Comparison of ENCODE assay signal across 8 cellular contexts in the genomic region with DNA sequence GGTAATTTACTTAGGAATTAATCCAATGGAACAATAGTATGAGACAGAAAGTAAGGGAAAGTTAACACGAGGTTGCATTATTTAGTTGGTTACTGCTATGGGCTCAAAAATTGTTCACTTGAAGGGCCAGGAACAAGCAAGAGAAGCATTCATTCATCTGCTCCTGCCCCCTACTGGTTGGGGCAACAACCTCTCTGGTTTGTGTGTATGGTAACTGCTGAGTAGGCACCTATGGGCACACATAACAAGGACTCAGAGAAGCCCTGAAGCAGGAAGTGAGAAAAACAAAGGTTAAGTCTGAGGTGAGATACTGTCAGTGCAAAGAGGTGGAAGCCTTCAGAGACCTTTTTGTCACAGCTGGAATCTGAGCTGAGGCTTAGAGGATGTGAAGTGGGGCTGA. TPM values are rescaled to one million over a fixed set of nuclear protein-coding genes. Genes with fewer than 3 reads are reported as not detected.
DNase-seq lines count a peak whose midpoint lies in the region; ATAC-seq and TF ChIP-seq lines count a peak whose summit lies in the region.

No MANE protein-coding gene starts in this region.

- no peaks in the 10 kb centered on the region for H4K20me1 ChIP-seq in fibroblast of lung (ENCODE audit: control insufficient read depth, extremely low read depth, insufficient read depth, low read length)

- H3K27me3 ChIP-seq in fibroblast of lung (ENCODE audit: control insufficient read depth, insufficient read depth, low read length): peaks cover 7% of the 10 kb centered on the region

- no peak overlapping the region for H3K27ac Mint-ChIP-seq in mesothelial cell of epicardium

- no peak overlapping the region for H3K4me2 ChIP-seq in fibroblast of lung (ENCODE audit: extremely low read depth, insufficient read depth, low read length)

- H3K4me1 ChIP-seq in fibroblast of lung (ENCODE audit: control insufficient read depth, extremely low read depth, insufficient read depth, low read length): no peaks in the 10 kb centered on the region

- TF ChIP-seq CTCF in fibroblast of lung (conservative IDR thresholded peaks at IDR 0.05 in 1 of 2, IDR thresholded peaks at IDR 0.05 in 1 of 2; ENCODE audit: low read depth in 1 of 2, low read length in 2 of 2) (peak; percentile 15 to 25), mesothelial cell of epicardium (IDR thresholded peaks at IDR 0.05; ENCODE audit: unreplicated experiment) (no peak)

- no peak overlapping the region for H2AFZ ChIP-seq in fibroblast of lung (ENCODE audit: low read length)

- no peak overlapping the region for H3K4me3 ChIP-seq in fibroblast of lung (replicated peaks in 1 of 4; ENCODE audit: control extremely low read depth in 1 of 4, insufficient read depth in 1 of 4, low read depth in 3 of 4, low read length in 4 of 4)

- no peaks in the 10 kb centered on the region for H3K79me2 ChIP-seq in fibroblast of lung (ENCODE audit: control insufficient read depth, insufficient read depth, low read length)

- H3K27me3 Mint-ChIP-seq in mesothelial cell of epicardium (ENCODE audit: low read depth): peaks cover 4% of the 10 kb centered on the region

- H3K36me3 ChIP-seq in fibroblast of lung (ENCODE audit: control insufficient read depth, insufficient read depth, low read length): no peaks in the 10 kb centered on the region

- H3K27ac ChIP-seq in fibroblast of lung (ENCODE audit: insufficient read depth, low read length): no peak overlapping the region

- H3K4me1 Mint-ChIP-seq in mesothelial cell of epicardium: peaks cover 5% of the 10 kb centered on the region

- DNase-seq in NCI-H526 (lab: John Stamatoyannopoulos, UW) (peak; percentile 1 to 22), NCI-H526 treated with DMSO at 0.1 percent for 48 hours (lab: John Stamatoyannopoulos, UW) (no peak), OCI-M1 (lab: John Stamatoyannopoulos, UW) (peak; percentile 99), fibroblast of lung (ENCODE audit: low read depth in 2 of 2) (no peak), COR-L47 (lab: John Stamatoyannopoulos, UW) (no peak), NCI-H128 (lab: John Stamatoyannopoulos, UW; ENCODE audit: unreplicated experiment) (no peak), mesothelial cell of epicardium (ENCODE audit: low spot score in 2 of 2, unreplicated experiment in 2 of 2) (no peak)

- no peak overlapping the region for H3K4me3 Mint-ChIP-seq in mesothelial cell of epicardium

- no peak overlapping the region for H3K9ac ChIP-seq in fibroblast of lung (ENCODE audit: insufficient read depth, low read length)

- peak; percentile 48 for ATAC-seq in GM21786 (IDR thresholded peaks at IDR 0.05; ENCODE audit: unreplicated experiment)

- no peaks in the 10 kb centered on the region for H3K9me3 ChIP-seq in fibroblast of lung (ENCODE audit: control insufficient read depth, insufficient read depth, low read depth, low read length)

- H3K36me3 Mint-ChIP-seq in mesothelial cell of epicardium: no peaks in the 10 kb centered on the region

- H3K9me3 Mint-ChIP-seq in mesothelial cell of epicardium: no peaks in the 10 kb centered on the region

RNA-seq across cellular contexts. Expression of a gene that starts 34.4 kb away (rescaled TPM):
- 22.1 and 24.9 TPM in 2 replicates for total RNA-seq in fibroblast of lung
- 14.2 and 17.2 TPM in 2 replicates for polyA plus RNA-seq in fibroblast of lung
- 14.2 and 17.5 TPM in 2 replicates for polyA plus RNA-seq in fibroblast of lung (2012)
- 1.5 and 1.9 TPM in 2 replicates for polyA minus RNA-seq in fibroblast of lung (ENCODE audit: low replicate concordance)
- 20.5 to 22.0 TPM (median 20.5 TPM) in 3 replicates for total RNA-seq in mesothelial cell of epicardium

Comparison
In these comparisons a context has a peak if more than half of its experiments do, and no peak if none do; other contexts are left out.
1. DNase-seq: peak in NCI-H526 (2 of 2) and OCI-M1 (single experiment); none in NCI-H526 treated with DMSO at 0.1 percent for 48 hours (single experiment), fibroblast of lung (0 of 2), COR-L47 (single experiment), NCI-H128 (single experiment) and mesothelial cell of epicardium (0 of 2).